Comparison of ENCODE assay signal across 1 cellular context in the genomic region with DNA sequence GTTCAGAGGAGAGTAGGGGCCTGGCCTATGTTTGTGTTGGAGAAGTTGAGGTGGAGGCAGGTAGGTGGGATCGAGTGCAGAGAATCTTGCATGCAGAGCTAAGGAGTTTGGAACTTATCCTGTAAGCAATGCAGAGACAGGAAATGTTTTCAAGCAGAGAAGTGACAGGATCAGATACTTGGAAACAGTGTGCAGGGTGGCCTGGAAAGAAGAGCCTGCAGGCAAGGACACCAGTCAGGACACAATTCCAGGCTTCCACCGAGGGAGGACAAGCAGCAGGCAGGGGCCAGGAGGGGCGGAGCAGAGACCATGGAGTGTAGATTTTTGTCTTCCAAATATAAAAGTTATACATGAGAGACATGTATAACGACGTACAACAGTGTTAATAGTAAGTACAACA.
TF ChIP-seq lines count a peak whose summit lies in the region.

No MANE protein-coding gene starts in this region.

TF ChIP-seq in H1, 55 proteins besides CTCF, POLR2A, EP300 and RAD21:
- TF ChIP-seq MAFK (IDR thresholded peaks at IDR 0.05; ENCODE audit: low read depth, low read length) (no peak), POU5F1 (IDR thresholded peaks at IDR 0.05; ENCODE audit: low read depth, low read length) (no peak), TAF7 (optimal IDR thresholded peaks at IDR 0.05; ENCODE audit: borderline replicate concordance, low read depth, low read length) (no peak), YY1 (IDR thresholded peaks at IDR 0.05; ENCODE audit: low read depth, low read length) (no peak), CHD1 (IDR thresholded peaks at IDR 0.05; ENCODE audit: low read depth, low read length) (no peak), NRF1 (IDR thresholded peaks at IDR 0.05; ENCODE audit: low read depth, low read length) (no peak), BRCA1 (IDR thresholded peaks at IDR 0.05; ENCODE audit: low read depth, low read length) (no peak), KDM5A (IDR thresholded peaks at IDR 0.05; ENCODE audit: low read length) (no peak), CREB1 (IDR thresholded peaks at IDR 0.05) (no peak), HDAC2 (IDR thresholded peaks at IDR 0.05; ENCODE audit: borderline replicate concordance in 1 of 2, low read depth in 2 of 2, low read length in 2 of 2) (no peak), SIX5 (IDR thresholded peaks at IDR 0.05; ENCODE audit: low read depth, low read length) (no peak), CHD2 (IDR thresholded peaks at IDR 0.05; ENCODE audit: low read length) (no peak), KDM1A (IDR thresholded peaks at IDR 0.05; ENCODE audit: borderline replicate concordance, low read length) (no peak)
- TF ChIP-seq, protein P1, sequence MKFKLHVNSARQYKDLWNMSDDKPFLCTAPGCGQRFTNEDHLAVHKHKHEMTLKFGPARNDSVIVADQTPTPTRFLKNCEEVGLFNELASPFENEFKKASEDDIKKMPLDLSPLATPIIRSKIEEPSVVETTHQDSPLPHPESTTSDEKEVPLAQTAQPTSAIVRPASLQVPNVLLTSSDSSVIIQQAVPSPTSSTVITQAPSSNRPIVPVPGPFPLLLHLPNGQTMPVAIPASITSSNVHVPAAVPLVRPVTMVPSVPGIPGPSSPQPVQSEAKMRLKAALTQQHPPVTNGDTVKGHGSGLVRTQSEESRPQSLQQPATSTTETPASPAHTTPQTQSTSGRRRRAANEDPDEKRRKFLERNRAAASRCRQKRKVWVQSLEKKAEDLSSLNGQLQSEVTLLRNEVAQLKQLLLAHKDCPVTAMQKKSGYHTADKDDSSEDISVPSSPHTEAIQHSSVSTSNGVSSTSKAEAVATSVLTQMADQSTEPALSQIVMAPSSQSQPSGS (IDR thresholded peaks at IDR 0.05; ENCODE audit: low read length): no peak
